In the genomic region with DNA sequence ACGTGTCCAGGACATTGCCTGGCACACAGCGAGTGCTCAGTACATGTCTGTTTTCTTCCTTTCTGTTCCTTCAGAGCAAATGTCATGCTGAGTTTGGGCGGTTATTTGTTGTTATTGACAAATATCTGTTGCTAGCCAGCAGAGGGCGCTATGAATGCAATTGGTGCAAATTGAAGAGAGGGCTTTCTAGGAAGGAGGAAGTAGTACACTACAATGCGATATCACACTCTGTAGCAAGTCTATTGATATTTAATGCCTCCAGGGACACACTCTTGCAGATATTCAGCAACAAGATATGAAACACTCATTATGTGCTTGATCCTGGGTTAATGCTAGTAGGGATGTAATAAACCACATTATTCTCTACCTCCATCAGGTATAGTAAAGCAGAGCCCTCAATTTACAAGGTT, we compare ENCODE assay signal across 8 cellular contexts.
A peak's percentile ranks its signal among the peaks of the same experiment; 100 is the strongest.
DNase-seq lines count a peak whose midpoint lies in the region; ATAC-seq and TF ChIP-seq lines count a peak whose summit lies in the region.

No MANE protein-coding gene starts in this region.

- TF ChIP-seq POLR2A in ovary (IDR thresholded peaks at IDR 0.05), result no peak

- H3K27me3 ChIP-seq in SU-DHL-6 (ENCODE audit: low read length) (no peaks in the 10 kb centered on the region), ovary (no peaks in the 10 kb centered on the region)

- H3K4me2 ChIP-seq in SU-DHL-6 (ENCODE audit: low read depth, low read length, poor library complexity, severe bottlenecking), result no peak overlapping the region

- no peaks in the 10 kb centered on the region for H3K4me1 ChIP-seq in ovary (ENCODE audit: insufficient read depth)

- no peaks in the 10 kb centered on the region for H3F3A ChIP-seq in SU-DHL-6 (ENCODE audit: insufficient read depth)

- no peak for TF ChIP-seq EP300 in ovary (IDR thresholded peaks at IDR 0.05)

- peak; percentile 11 for DNase-seq in NK-92 treated with Interleukin-12 subunit alpha and Interleukin-12 subunit beta, amount 100 ng/mL, for 24 hours (lab: John Stamatoyannopoulos, UW)
- DNase-seq in NK-92 (lab: John Stamatoyannopoulos, UW; ENCODE audit: unreplicated experiment) (no peak), NCI-H128 (lab: John Stamatoyannopoulos, UW; ENCODE audit: unreplicated experiment) (peak; percentile 46), inferior parietal cortex (ENCODE audit: extremely low spot score) (peak; percentile 66), A172 (ENCODE audit: low spot score) (no peak), ovary (no peak)

- H2AFZ ChIP-seq in SU-DHL-6 (ENCODE audit: low read depth, low read length, severe bottlenecking), result no peak overlapping the region

- H3K79me2 ChIP-seq in SU-DHL-6 (ENCODE audit: insufficient read depth, low read length), result no peaks in the 10 kb centered on the region

- WGBS in ovary, 3 donors, result 12 to 20% (median 18%) methylated on average over 5 of the region's 5 CpGs

- H3K9me2 ChIP-seq in SU-DHL-6 (replicated peaks; ENCODE audit: insufficient read depth, low read length), result no peaks in the 10 kb centered on the region

- H3K4me3 ChIP-seq in SU-DHL-6 (ENCODE audit: insufficient read depth, low read length, poor library complexity, severe bottlenecking), result no peak overlapping the region
- no peak overlapping the region for H3K4me3 ChIP-seq in ovary

- intact Hi-C loops in ovary (cut with DNase I), result no loop called here

- no peak overlapping the region for H3K9ac ChIP-seq in SU-DHL-6 (ENCODE audit: low read length)

- H3K9me3 ChIP-seq in SU-DHL-6 (ENCODE audit: insufficient read depth, low read length) (no peaks in the 10 kb centered on the region), ovary (no peaks in the 10 kb centered on the region)

- no peaks in the 10 kb centered on the region for H3K36me3 ChIP-seq in SU-DHL-6 (ENCODE audit: low read length)
- no peaks in the 10 kb centered on the region for H3K36me3 ChIP-seq in ovary

- H4K20me1 ChIP-seq in SU-DHL-6 (ENCODE audit: low read depth, low read length), result no peaks in the 10 kb centered on the region

- TF ChIP-seq CTCF in SU-DHL-6 (IDR thresholded peaks at IDR 0.05; ENCODE audit: insufficient read depth, low read length, poor library complexity, severe bottlenecking) (peak; percentile 73), ovary (IDR thresholded peaks at IDR 0.05) (no peak)

- H3K27ac ChIP-seq in SU-DHL-6 (ENCODE audit: low read depth, low read length) (no peak overlapping the region), ovary (no peak overlapping the region)

- peak; percentile 79 for ATAC-seq in GM21529 (IDR thresholded peaks at IDR 0.05; ENCODE audit: unreplicated experiment)

Comparison
In these comparisons a context has a peak if more than half of its experiments do, and no peak if none do; other contexts are left out.
1. DNase-seq: peak in NK-92 treated with Interleukin-12 subunit alpha and Interleukin-12 subunit beta, amount 100 ng/mL, for 24 hours (single experiment), NCI-H128 (single experiment) and inferior parietal cortex (single experiment); none in NK-92 (single experiment), A172 (single experiment) and ovary (0 of 5).